ENCODE assay signal across 16 cellular contexts in the genomic region with DNA sequence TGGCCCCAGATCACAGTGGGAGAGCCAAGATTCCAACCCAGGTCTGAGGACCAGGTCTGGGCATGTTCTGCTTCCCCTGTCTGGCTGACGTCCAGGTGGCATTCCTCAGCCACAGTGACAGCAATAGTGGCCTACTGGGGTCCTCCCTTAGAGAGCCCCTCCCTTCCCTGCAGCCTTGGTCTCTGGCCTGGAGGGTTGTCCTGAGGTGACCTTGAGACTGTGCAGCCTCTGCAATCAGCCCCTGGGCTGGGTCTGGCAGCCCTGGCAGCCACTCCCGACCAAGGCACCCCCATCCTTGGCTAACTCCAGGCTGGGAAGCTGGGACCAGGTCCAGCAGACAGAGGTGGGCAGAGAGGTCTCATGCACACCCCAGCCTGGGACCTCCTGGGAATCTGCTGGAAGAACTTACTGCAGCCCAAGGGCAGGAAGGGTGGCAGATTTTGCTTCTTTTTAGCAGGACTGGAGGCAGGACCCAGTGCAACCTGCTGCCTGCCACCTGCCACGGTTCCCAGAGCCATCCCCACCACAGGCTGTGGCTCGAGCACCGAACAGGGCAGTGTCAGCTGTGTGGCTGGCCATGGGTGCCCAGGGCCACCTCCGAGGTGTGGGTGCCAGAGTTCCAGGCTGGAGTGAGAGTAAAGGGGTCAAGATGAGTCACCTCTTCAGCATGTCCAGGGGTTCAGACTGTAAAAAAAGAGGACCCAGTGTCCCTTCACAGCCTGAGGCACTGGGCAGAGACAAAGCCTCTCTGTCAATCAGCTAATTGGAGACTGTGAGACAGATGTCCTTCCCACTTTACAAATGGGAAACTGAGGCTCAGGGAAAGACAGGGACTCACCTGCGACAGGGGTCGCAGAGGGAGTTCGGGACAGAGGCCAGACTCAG. TPM values are rescaled to one million over a fixed set of nuclear protein-coding genes. Genes with fewer than 3 reads are reported as not detected.
A peak's percentile ranks its signal among the peaks of the same experiment; 100 is the strongest.
DNase-seq lines count a peak whose midpoint lies in the region; ATAC-seq, FAIRE-seq and TF ChIP-seq lines count a peak whose summit lies in the region.
"Had no signal": no experiment of that assay in that cellular context is flagged by ENCODE, and none has a peak within 500 bp of the region (broad histone marks: within the 10 kb centered on the region; RNA-seq: fewer than 3 reads in every experiment).

No MANE protein-coding gene starts in this region.

- dilution Hi-C loops in keratinocyte (cut with MboI; ENCODE audit: extremely low pct_ligation_motif_present, low sequenced_read_pairs), result no loop called here

- TF ChIP-seq POLR2A in thyroid gland (IDR thresholded peaks at IDR 0.05), result no peak

- ATAC-seq in RWPE2 (ENCODE audit: low read depth) (peak; percentile 38), HG03520 (IDR thresholded peaks at IDR 0.05; ENCODE audit: unreplicated experiment) (no peak), GM21737 (IDR thresholded peaks at IDR 0.05; ENCODE audit: unreplicated experiment) (no peak)

- CTCF ChIA-PET in activated naive CD4-positive, alpha-beta T cell treated with anti-CD3 and anti-CD28 coated beads, Interleukin-2, amount 10 ng/mL, durations not matched to agents 7 days and 5 days (lab: Charles Lee), result interaction anchor here (1.0 kb wide), 1 partner anchor 129 kb away, joined by 4 read pairs; no protein-coding TSS in a partner anchor

- H3K27me3 ChIP-seq in RWPE2 (ENCODE audit: insufficient read depth, poor library complexity, severe bottlenecking) (no peaks in the 10 kb centered on the region), keratinocyte (ENCODE audit: control insufficient read depth, extremely low read depth, insufficient read depth, low read length) (peaks cover 8% of the 10 kb centered on the region), thyroid gland (no peaks in the 10 kb centered on the region), mesendoderm (ENCODE audit: insufficient read depth, low read length, poor library complexity) (no peaks in the 10 kb centered on the region)
- H3K27me3 ChIP-seq: brain microvascular endothelial cell had no signal

- peaks cover 24% of the 10 kb centered on the region for H3K4me1 Mint-ChIP-seq in activated naive CD4-positive, alpha-beta T cell treated with anti-CD3 and anti-CD28 coated beads, Interleukin-2, amount 10 ng/mL, durations not matched to agents 7 days and 5 days

- peaks cover 19% of the 10 kb centered on the region for H3K4me1 ChIP-seq in RWPE2 (ENCODE audit: insufficient read depth, poor library complexity, severe bottlenecking)
- H3K4me1 ChIP-seq in keratinocyte (ENCODE audit: control insufficient read depth, extremely low read depth, insufficient read depth, low read length), result peaks cover 7% of the 10 kb centered on the region
- H3K4me1 ChIP-seq in thyroid gland, result peaks cover 26 to 43% of the 10 kb centered on the region in 2 donors
- peaks cover under 1% of the 10 kb centered on the region for H3K4me1 ChIP-seq in mesendoderm (ENCODE audit: control insufficient read depth, low read depth, low read length)

- FAIRE-seq in keratinocyte (lab: Jason Lieb, UNC), result no peak
- FAIRE-seq: endometrium, RCC 7860 had no signal

- H3K4ac ChIP-seq in mesendoderm (ENCODE audit: low read depth, low read length), result no peak overlapping the region

- no peak overlapping the region for H3K27ac Mint-ChIP-seq in activated naive CD4-positive, alpha-beta T cell treated with anti-CD3 and anti-CD28 coated beads, Interleukin-2, amount 10 ng/mL, durations not matched to agents 7 days and 5 days
- H3K27ac Mint-ChIP-seq: activated CD4-positive, alpha-beta T cell treated with anti-CD3 and anti-CD28 coated beads, Interleukin-2, amount 10 ng/mL, durations not matched to agents 24 days and 14 days had no signal

- no peaks in the 10 kb centered on the region for H3K9me3 Mint-ChIP-seq in activated naive CD4-positive, alpha-beta T cell treated with anti-CD3 and anti-CD28 coated beads, Interleukin-2, amount 10 ng/mL, durations not matched to agents 7 days and 5 days
- H3K9me3 Mint-ChIP-seq: activated CD4-positive, alpha-beta T cell treated with anti-CD3 and anti-CD28 coated beads, Interleukin-2, amount 10 ng/mL, durations not matched to agents 24 days and 14 days had no signal

- no peak overlapping the region for H2AK5ac ChIP-seq in mesendoderm (ENCODE audit: low read length)

- H2BK15ac ChIP-seq in mesendoderm (replicated peaks; ENCODE audit: low read depth), result no peak overlapping the region

- H3K4me2 ChIP-seq in keratinocyte (ENCODE audit: control insufficient read depth, extremely low read depth, insufficient read depth, low read depth, low read length) (peak overlapping the region; percentile 6), mesendoderm (ENCODE audit: low read length) (no peak overlapping the region)

- no peak overlapping the region for H2AFZ ChIP-seq in keratinocyte (ENCODE audit: control insufficient read depth, low read length)
- H2AFZ ChIP-seq: GM23248 had no signal

- H3K18ac ChIP-seq in mesendoderm (ENCODE audit: low read length), result no peak overlapping the region

- TF ChIP-seq CTCF in RWPE2 (IDR thresholded peaks at IDR 0.05; ENCODE audit: poor library complexity, severe bottlenecking) (no peak), keratinocyte (optimal IDR thresholded peaks at IDR 0.05 in 1 of 3, IDR thresholded peaks at IDR 0.05 in 1 of 3, conservative IDR thresholded peaks at IDR 0.05 in 1 of 3; ENCODE audit: extremely low read depth in 1 of 3, insufficient read depth in 2 of 3, low read length in 3 of 3) (no peak), thyroid gland (IDR thresholded peaks at IDR 0.05) (no peak)

- H4K20me1 ChIP-seq in keratinocyte (ENCODE audit: control insufficient read depth, extremely low read depth, insufficient read depth, low read length), result no peaks in the 10 kb centered on the region

- peaks cover under 1% of the 10 kb centered on the region; the same call in 1 of the 2 replicates for H3K36me3 ChIP-seq in RWPE2 (ENCODE audit: low read depth)
- H3K36me3 ChIP-seq in keratinocyte (ENCODE audit: control insufficient read depth in 2 of 2, extremely low read depth in 1 of 2, insufficient read depth in 2 of 2, low read length in 2 of 2), result peaks cover 9% of the 10 kb centered on the region in 2 experiments
- peaks cover 0 to 3% of the 10 kb centered on the region in 2 donors for H3K36me3 ChIP-seq in thyroid gland
- H3K36me3 ChIP-seq in mesendoderm (ENCODE audit: control insufficient read depth, insufficient read depth, low read length), result no peaks in the 10 kb centered on the region
- H3K36me3 ChIP-seq: brain microvascular endothelial cell had no signal

- H3K27me3 Mint-ChIP-seq in activated naive CD4-positive, alpha-beta T cell treated with anti-CD3 and anti-CD28 coated beads, Interleukin-2, amount 10 ng/mL, durations not matched to agents 7 days and 5 days, result peaks cover 34% of the 10 kb centered on the region
- H3K27me3 Mint-ChIP-seq: activated CD4-positive, alpha-beta T cell treated with anti-CD3 and anti-CD28 coated beads, Interleukin-2, amount 10 ng/mL, durations not matched to agents 24 days and 14 days had no signal

- no peaks in the 10 kb centered on the region for H3K79me1 ChIP-seq in mesendoderm (ENCODE audit: low read length)

- H3K36me3 Mint-ChIP-seq in activated naive CD4-positive, alpha-beta T cell treated with anti-CD3 and anti-CD28 coated beads, Interleukin-2, amount 10 ng/mL, durations not matched to agents 7 days and 5 days, result no peaks in the 10 kb centered on the region

- no peaks in the 10 kb centered on the region for H3K9me3 ChIP-seq in RWPE2 (ENCODE audit: severe bottlenecking)
- no peaks in the 10 kb centered on the region for H3K9me3 ChIP-seq in keratinocyte (ENCODE audit: control insufficient read depth, low read depth, low read length)
- H3K9me3 ChIP-seq in thyroid gland, result no peaks in the 10 kb centered on the region

- H3K9ac ChIP-seq in keratinocyte (ENCODE audit: control insufficient read depth, extremely low read depth, insufficient read depth, low read length) (no peak overlapping the region), mesendoderm (ENCODE audit: low read length) (no peak overlapping the region)
- H3K9ac ChIP-seq: GM23248 had no signal

- H3K4me3 Mint-ChIP-seq in activated naive CD4-positive, alpha-beta T cell treated with anti-CD3 and anti-CD28 coated beads, Interleukin-2, amount 10 ng/mL, durations not matched to agents 7 days and 5 days, result no peak overlapping the region
- H3K4me3 Mint-ChIP-seq: activated CD4-positive, alpha-beta T cell treated with anti-CD3 and anti-CD28 coated beads, Interleukin-2, amount 10 ng/mL, durations not matched to agents 24 days and 14 days had no signal

- DNase-seq in activated naive CD4-positive, alpha-beta T cell treated with anti-CD3 and anti-CD28 coated beads, Interleukin-2, amount 10 ng/mL, durations not matched to agents 7 days and 5 days, result peak; percentile 15
- no peak for DNase-seq in activated naive CD4-positive, alpha-beta T cell (lab: John Stamatoyannopoulos, UW)
- DNase-seq in RWPE2 (ENCODE audit: low spot score) (no peak), keratinocyte (ENCODE audit: low read depth, low spot score) (no peak), thyroid gland (peak; percentile 88 to 93), mesendoderm (no peak)
- DNase-seq: activated CD4-positive, alpha-beta T cell treated with anti-CD3 and anti-CD28 coated beads, Interleukin-2, amount 10 ng/mL, durations not matched to agents 24 days and 14 days; brain microvascular endothelial cell; DND-41; glutamatergic neuron; GM23248; T-helper 2 cell had no signal

- H2BK5ac ChIP-seq in mesendoderm (ENCODE audit: low read length), result no peak overlapping the region

- H2BK120ac ChIP-seq in mesendoderm (ENCODE audit: low read depth, low read length), result no peak overlapping the region

- no peaks in the 10 kb centered on the region for H3K9me1 ChIP-seq in keratinocyte (ENCODE audit: control insufficient read depth, extremely low read depth, insufficient read depth, low read length)

- H4K8ac ChIP-seq in mesendoderm (ENCODE audit: low read depth, low read length), result no peak overlapping the region

- intact Hi-C loops in thyroid gland (cut with DNase I), result loop anchor here (5.0 kb wide), 1 partner anchor 128 kb away; no protein-coding TSS in a partner anchor

- H3K79me2 ChIP-seq in keratinocyte (ENCODE audit: control insufficient read depth, insufficient read depth, low read length) (no peaks in the 10 kb centered on the region), mesendoderm (ENCODE audit: control insufficient read depth, insufficient read depth, low read length) (no peaks in the 10 kb centered on the region)

- no peak overlapping the region for H3K23ac ChIP-seq in mesendoderm (ENCODE audit: low read length)

- H3K4me3 ChIP-seq in RWPE2 (ENCODE audit: severe bottlenecking), result no peak overlapping the region
- H3K4me3 ChIP-seq in keratinocyte (ENCODE audit: control insufficient read depth in 2 of 3, extremely low read depth in 1 of 3, insufficient read depth in 2 of 3, low read depth in 1 of 3, low read length in 3 of 3), result no peak overlapping the region
- no peak overlapping the region for H3K4me3 ChIP-seq in thyroid gland (replicated peaks in 1 of 3)
- H3K4me3 ChIP-seq in mesendoderm (ENCODE audit: low read length), result no peak overlapping the region
- H3K4me3 ChIP-seq: GM23248 had no signal

- H3K56ac ChIP-seq in mesendoderm (ENCODE audit: low read length), result no peak overlapping the region

- no peak overlapping the region for H4K5ac ChIP-seq in mesendoderm (ENCODE audit: low read length)

- 60 to 63% methylated on average over 4 to 8 of the region's 9 CpGs for WGBS in thyroid gland, 2 donors
- no CpG with 5 or more reads among the region's 9 CpGs for WGBS in mesendoderm (ENCODE audit: extremely low coverage, insufficient coverage, low lambda C conversion rate)

- peak overlapping the region; percentile 53 for H3K27ac ChIP-seq in RWPE2 (ENCODE audit: poor library complexity, severe bottlenecking)
- H3K27ac ChIP-seq in keratinocyte (ENCODE audit: control insufficient read depth, insufficient read depth, low read length), result no peak overlapping the region
- peak overlapping the region; percentile 54 to 68 (median 59) for H3K27ac ChIP-seq in thyroid gland
- H3K27ac ChIP-seq in mesendoderm (ENCODE audit: low read depth, low read length), result no peak overlapping the region
- H3K27ac ChIP-seq: brain microvascular endothelial cell, GM23248 had no signal

RNA-seq across cellular contexts. Expression of a gene that starts 12.6 kb away (rescaled TPM):
- 4.0 to 5.3 TPM (median 4.2 TPM) in 3 replicates for polyA plus RNA-seq in keratinocyte
- polyA plus RNA-seq in keratinocyte (2011; ENCODE audit: low read depth), result 10.1 TPM
- polyA plus RNA-seq in keratinocyte (2011; cell fraction: cytosol; rRNA removed), result 3.2 and 3.8 TPM in 2 replicates
- 11.7 and 15.6 TPM in 2 replicates for polyA plus RNA-seq in keratinocyte (2011; cell fraction: nucleus; rRNA removed)
- 5.8 and 71.5 TPM in 2 replicates for polyA plus RNA-seq in keratinocyte (2012; ENCODE audit: low replicate concordance)
- polyA minus RNA-seq in keratinocyte, result 6.2 to 10.1 TPM (median 8.6 TPM) in 3 replicates
- 5.4 TPM for polyA minus RNA-seq in keratinocyte (2011; cell fraction: cytosol; rRNA and poly(A)+ RNA removed)
- 8.3 and 10.7 TPM in 2 replicates for polyA minus RNA-seq in keratinocyte (2011; cell fraction: nucleus; rRNA and poly(A)+ RNA removed)
- total RNA-seq in thyroid gland, result 10 to 100 TPM in 1 of 4 donors, 1 to 10 TPM in 3; 7.1 to 14.0 (median 8.7) TPM
- 18.5 TPM for polyA plus RNA-seq in mesendoderm (2013, experiment 1 of 2)
- 18.7 TPM for polyA plus RNA-seq in mesendoderm (2013, experiment 2 of 2)
- total RNA-seq: GM23248 had no signal
- polyA plus RNA-seq: GM23248 had no signal

RNA-seq across cellular contexts. Expression of a gene that starts 20.0 kb away (rescaled TPM):
- polyA plus RNA-seq in keratinocyte, result 38.4 to 59.0 TPM (median 51.8 TPM) in 3 replicates
- 6.9 TPM for polyA plus RNA-seq in keratinocyte (2011; ENCODE audit: low read depth)
- polyA plus RNA-seq in keratinocyte (2011; cell fraction: cytosol; rRNA removed), result 56.9 and 63.0 TPM in 2 replicates
- 17.7 and 18.4 TPM in 2 replicates for polyA plus RNA-seq in keratinocyte (2011; cell fraction: nucleus; rRNA removed)
- 53.2 and 63.0 TPM in 2 replicates for polyA plus RNA-seq in keratinocyte (2012; ENCODE audit: low replicate concordance)
- 17.4 to 26.6 TPM (median 26.2 TPM) in 3 replicates for polyA minus RNA-seq in keratinocyte
- 20.1 TPM for polyA minus RNA-seq in keratinocyte (2011; cell fraction: cytosol; rRNA and poly(A)+ RNA removed)
- 5.2 and 7.8 TPM in 2 replicates for polyA minus RNA-seq in keratinocyte (2011; cell fraction: nucleus; rRNA and poly(A)+ RNA removed)
- total RNA-seq in thyroid gland, result 100 to 1,000 TPM in 1 of 4 donors, 10 to 100 TPM in 3; 39.8 to 134 (median 70.3) TPM
- polyA plus RNA-seq in mesendoderm (2013, experiment 1 of 2), result 27.3 TPM
- 29.9 TPM for polyA plus RNA-seq in mesendoderm (2013, experiment 2 of 2)

RNA-seq across cellular contexts. Expression of a gene that starts 50.5 kb away (rescaled TPM):
- 21.4 to 35.8 TPM (median 26.9 TPM) in 3 replicates for polyA plus RNA-seq in keratinocyte
- 59.5 TPM for polyA plus RNA-seq in keratinocyte (2011; ENCODE audit: low read depth)
- 10.5 and 15.2 TPM in 2 replicates for polyA plus RNA-seq in keratinocyte (2011; cell fraction: cytosol; rRNA removed)
- polyA plus RNA-seq in keratinocyte (2011; cell fraction: nucleus; rRNA removed), result 65.9 and 71.5 TPM in 2 replicates
- 31.6 and 48.5 TPM in 2 replicates for polyA plus RNA-seq in keratinocyte (2012; ENCODE audit: low replicate concordance)
- 40.8 to 206 TPM (median 72.4 TPM) in 3 replicates for polyA minus RNA-seq in keratinocyte
- 44.5 TPM for polyA minus RNA-seq in keratinocyte (2011; cell fraction: cytosol; rRNA and poly(A)+ RNA removed)
- polyA minus RNA-seq in keratinocyte (2011; cell fraction: nucleus; rRNA and poly(A)+ RNA removed), result 140 and 173 TPM in 2 replicates
- 100 to 1,000 TPM in 3 of 4 donors, 10 to 100 TPM in 1; 74.3 to 170 (median 139) TPM for total RNA-seq in thyroid gland
- polyA plus RNA-seq in mesendoderm (2013, experiment 1 of 2), result 73.2 TPM
- 72.9 TPM for polyA plus RNA-seq in mesendoderm (2013, experiment 2 of 2)

Comparison
In these comparisons a context has a peak if more than half of its experiments do, and no peak if none do; other contexts are left out.
1. DNase-seq: peak in activated naive CD4-positive, alpha-beta T cell treated with anti-CD3 and anti-CD28 coated beads, Interleukin-2, amount 10 ng/mL, durations not matched to agents 7 days and 5 days (single experiment) and thyroid gland (2 of 2); none in activated naive CD4-positive, alpha-beta T cell (0 of 4), RWPE2 (single experiment), keratinocyte (single experiment) and mesendoderm (single experiment).
2. H3K27ac ChIP-seq: peak in RWPE2 (single experiment) and thyroid gland (3 of 3); none in keratinocyte (single experiment) and mesendoderm (single experiment).